ENCODE assay signal across 9 cellular contexts in genomic region chr19:48837081-48837524, GRCh38. TPM values are rescaled to one million over a fixed set of nuclear protein-coding genes. Genes with fewer than 3 reads are reported as not detected.
DNase-seq lines count a peak whose midpoint lies in the region; ATAC-seq, FAIRE-seq and TF ChIP-seq lines count a peak whose summit lies in the region.
"Had no signal": no experiment of that assay in that cellular context is flagged by ENCODE, and none has a peak within 500 bp of the region (broad histone marks: within the 10 kb centered on the region; RNA-seq: fewer than 3 reads in every experiment).

No MANE protein-coding gene starts in this region.

- FAIRE-seq in G401.6 (lab: Jason Lieb, UNC), result peak; percentile 98

- DNase-seq in RPMI7951 (ENCODE audit: low read depth) (peak; percentile 77), activated gamma-delta T cell (lab: John Stamatoyannopoulos, UW) (peak; percentile 64), foreskin keratinocyte (peak in 1 of 2 donors; percentile 61), non-pigmented ciliary epithelial cell (ENCODE audit: low read depth) (peak; percentile 55), HPDE6-E6E7 (ENCODE audit: extremely low spot score) (no peak)

- no peak for TF ChIP-seq CTCF in foreskin keratinocyte (conservative IDR thresholded peaks at IDR 0.05)

- H3K4me3 ChIP-seq in subcutaneous abdominal adipose tissue (ENCODE audit: low read depth in 1 of 5, low read length in 5 of 5), result peak overlapping the region in 2 of 5 donors; percentile 31 to 65

- ATAC-seq in HG03521 (IDR thresholded peaks at IDR 0.05; ENCODE audit: unreplicated experiment) (peak; percentile 64), foreskin keratinocyte (peak; percentile 68)

- H3K27me3 ChIP-seq in foreskin keratinocyte (no peaks in the 10 kb centered on the region), subcutaneous abdominal adipose tissue (ENCODE audit: control insufficient read depth in 5 of 5, insufficient read depth in 4 of 5, low read length in 5 of 5) (no peaks in the 10 kb centered on the region)

- H3K36me3 ChIP-seq in subcutaneous abdominal adipose tissue (ENCODE audit: control insufficient read depth in 5 of 5, insufficient read depth in 5 of 5, low read length in 5 of 5), result peaks cover 0 to 6% (median 0%) of the 10 kb centered on the region in 5 donors
- H3K36me3 ChIP-seq: neutrophil had no signal

- no peaks in the 10 kb centered on the region for H3K4me1 ChIP-seq in foreskin keratinocyte
- H3K4me1 ChIP-seq in subcutaneous abdominal adipose tissue (ENCODE audit: control insufficient read depth in 5 of 5, insufficient read depth in 5 of 5, low read length in 5 of 5), result peaks cover 0 to 23% (median 16%) of the 10 kb centered on the region in 5 donors

- H3K27ac ChIP-seq in foreskin keratinocyte (no peak overlapping the region), subcutaneous abdominal adipose tissue (ENCODE audit: low read depth, low read length) (peak overlapping the region; percentile 17)
- H3K27ac ChIP-seq: neutrophil had no signal

- H3K9ac ChIP-seq in subcutaneous abdominal adipose tissue (ENCODE audit: low read length in 5 of 5), result peak overlapping the region in 1 of 5 donors; percentile 63

- H3K9me3 ChIP-seq in subcutaneous abdominal adipose tissue (ENCODE audit: control insufficient read depth in 5 of 5, low read length in 5 of 5), result no peaks in the 10 kb centered on the region
- H3K9me3 ChIP-seq: neutrophil had no signal

RNA-seq across cellular contexts. Expression of gene HSD17B14, which starts 0.8 kb away (rescaled TPM):
- 0.84 and 3.0 TPM in 2 replicates for total RNA-seq in RPMI7951 (2014; rRNA removed; shearing (Covaris generic))
- total RNA-seq in foreskin keratinocyte, result 4.0 and 4.4 TPM in 2 replicates
- polyA plus RNA-seq in foreskin keratinocyte, result 7.6 and 9.6 TPM in 2 replicates

RNA-seq across cellular contexts. Expression of gene BCAT2, which starts 26.3 kb away (rescaled TPM):
- total RNA-seq in RPMI7951 (2014; rRNA removed; shearing (Covaris generic)), result 61.9 and 63.8 TPM in 2 replicates
- total RNA-seq in foreskin keratinocyte, result 40.9 and 42.9 TPM in 2 replicates
- 52.5 and 56.8 TPM in 2 replicates for polyA plus RNA-seq in foreskin keratinocyte

RNA-seq across cellular contexts. Expression of gene PLEKHA4, which starts 31.3 kb away (rescaled TPM):
- total RNA-seq in RPMI7951 (2014; rRNA removed; shearing (Covaris generic)), result 1.8 and 4.4 TPM in 2 replicates
- 6.3 and 7.4 TPM in 2 replicates for total RNA-seq in foreskin keratinocyte
- polyA plus RNA-seq in foreskin keratinocyte, result 8.5 and 9.2 TPM in 2 replicates

RNA-seq across cellular contexts. Expression of gene PPP1R15A, which starts 35.1 kb away (rescaled TPM):
- total RNA-seq in RPMI7951 (2014; rRNA removed; shearing (Covaris generic)), result 25.7 and 27.3 TPM in 2 replicates
- total RNA-seq in foreskin keratinocyte, result 39.3 and 41.1 TPM in 2 replicates
- polyA plus RNA-seq in foreskin keratinocyte, result 36.4 and 37.8 TPM in 2 replicates
